In the genomic region with DNA sequence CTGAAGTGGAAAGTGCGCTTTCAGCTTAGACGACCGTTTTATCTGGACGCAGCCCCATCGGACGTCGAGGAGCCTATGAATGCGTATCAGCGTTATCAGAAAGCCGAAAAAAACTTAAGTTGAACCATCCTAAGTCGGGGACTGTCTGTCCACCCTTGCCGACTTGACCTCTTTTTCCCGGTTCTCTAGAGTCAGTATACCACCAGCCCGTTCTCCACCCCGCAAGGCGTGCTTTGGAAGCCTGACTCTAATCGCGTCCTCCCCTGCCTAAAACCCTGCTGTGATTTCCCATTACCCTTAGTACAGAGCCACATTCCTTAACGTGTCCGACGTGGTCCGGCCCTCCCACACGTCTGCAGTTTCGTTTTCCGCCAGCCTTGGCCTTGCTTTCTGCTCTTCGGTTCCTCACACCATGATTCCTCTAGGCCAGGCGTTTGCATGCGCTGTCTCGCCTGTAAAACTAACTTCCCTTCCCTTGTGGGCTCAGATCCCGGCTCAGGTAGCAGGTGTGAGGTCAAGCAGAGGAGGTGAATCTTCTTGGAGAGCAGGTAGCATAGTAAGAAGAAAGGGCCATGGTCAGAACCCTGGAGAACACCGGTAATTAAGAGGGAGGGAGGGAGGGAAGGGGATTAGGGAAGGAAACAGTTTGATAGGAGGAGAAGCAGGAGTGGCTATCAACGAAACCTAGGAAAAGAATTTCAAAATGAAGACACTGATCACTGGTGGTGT, we compare ENCODE assay signal across 6 cellular contexts.
DNase-seq lines count a peak whose midpoint lies in the region; ATAC-seq and TF ChIP-seq lines count a peak whose summit lies in the region.

No MANE protein-coding gene starts in this region.

- peaks cover 19% of the 10 kb centered on the region for H3K36me3 ChIP-seq in mucosa of stomach (ENCODE audit: control insufficient read depth, insufficient read depth, low read length)

- in situ Hi-C loops in ACHN (cut with HindIII; ENCODE audit: low pct_ligation_motif_present, low pct_unique_long_range_greater_than_20kb, low sequenced_read_pairs) = no loop called here

- H3K4me3 ChIP-seq in HFF-Myc (replicated peaks; ENCODE audit: low read depth, low read length) (peak overlapping the region; percentile 66), mucosa of stomach (ENCODE audit: low read length) (peak overlapping the region; percentile 24)

- peaks cover 8% of the 10 kb centered on the region for H3K4me1 ChIP-seq in mucosa of stomach (ENCODE audit: control insufficient read depth, insufficient read depth, low read length)

- no peak for ATAC-seq in HG03469 (IDR thresholded peaks at IDR 0.05; ENCODE audit: unreplicated experiment)

- DNase-seq in ACHN (peak; percentile 70), HFF-Myc (ENCODE audit: extremely low read depth, low read depth) (no peak), amniotic epithelial cell (ENCODE audit: low read depth) (peak; percentile 71), 8988T (no peak)

- no peak for TF ChIP-seq CTCF in HFF-Myc (IDR thresholded peaks at IDR 0.05; ENCODE audit: low read depth, low read length, missing control alignments)

- H3K9ac ChIP-seq in mucosa of stomach (ENCODE audit: low read length) = peak overlapping the region; percentile 79

- H3K27me3 ChIP-seq in mucosa of stomach (ENCODE audit: control insufficient read depth, insufficient read depth, low read length) = peaks cover 6% of the 10 kb centered on the region

- no peaks in the 10 kb centered on the region for H3K9me3 ChIP-seq in mucosa of stomach (ENCODE audit: control insufficient read depth, low read length)

Comparison
In these comparisons a context has a peak if more than half of its experiments do, and no peak if none do; other contexts are left out.
1. DNase-seq: peak in ACHN (single experiment) and amniotic epithelial cell (single experiment); none in HFF-Myc (single experiment) and 8988T (single experiment).